ENCODE assay signal across 6 cellular contexts in genomic region chr14:22887260-22887989, GRCh38. TPM values are rescaled to one million over a fixed set of nuclear protein-coding genes. Genes with fewer than 3 reads are reported as not detected.
A peak's percentile ranks its signal among the peaks of the same experiment; 100 is the strongest.
DNase-seq lines count a peak whose midpoint lies in the region; ATAC-seq and TF ChIP-seq lines count a peak whose summit lies in the region.

No MANE protein-coding gene starts in this region.

- peaks cover 24% of the 10 kb centered on the region for H3F3A ChIP-seq in MM.1S (ENCODE audit: insufficient read depth, low read length)

- H2AFZ ChIP-seq in MM.1S (ENCODE audit: low read length), result peak overlapping the region; percentile 61; the same call in 1 of the 2 replicates

- DNase-seq in MM.1S, result peak; percentile 84
- no peak for DNase-seq in left ventricle myocardium superior
- peak in 1 of 2 donors; percentile 60 for DNase-seq in stimulated activated naive CD8-positive, alpha-beta T cell treated with anti-CD3 and anti-CD28 coated beads, Interleukin-15, amount 100 ng/mL, for 72 hours

- H3K9ac ChIP-seq in MM.1S (ENCODE audit: low read length), result peak overlapping the region; percentile 82

- peak overlapping the region; percentile 95 for H3K27ac Mint-ChIP-seq in stimulated activated naive CD8-positive, alpha-beta T cell treated with anti-CD3 and anti-CD28 coated beads, Interleukin-15, amount 100 ng/mL, for 72 hours

- H3K4me3 Mint-ChIP-seq in stimulated activated naive CD8-positive, alpha-beta T cell treated with anti-CD3 and anti-CD28 coated beads, Interleukin-15, amount 100 ng/mL, for 72 hours, result peak overlapping the region; percentile 78 to 93

- no peaks in the 10 kb centered on the region for H4K20me1 ChIP-seq in MM.1S (ENCODE audit: insufficient read depth, low read length)

- peaks cover 14% of the 10 kb centered on the region for H3K27me3 Mint-ChIP-seq in stimulated activated naive CD8-positive, alpha-beta T cell treated with anti-CD3 and anti-CD28 coated beads, Interleukin-15, amount 100 ng/mL, for 72 hours

- ATAC-seq in GM19438 (IDR thresholded peaks at IDR 0.05; ENCODE audit: low read depth, unreplicated experiment) (peak; percentile 60), left ventricle myocardium superior (peak; percentile 40)
- ATAC-seq in stimulated activated naive CD8-positive, alpha-beta T cell treated with anti-CD3 and anti-CD28 coated beads, Interleukin-15, amount 100 ng/mL, for 72 hours, result peak; percentile 46

- peak overlapping the region; percentile 62 for H3K4me3 ChIP-seq in MM.1S (ENCODE audit: low read length)

- no peaks in the 10 kb centered on the region for H3K9me3 ChIP-seq in MM.1S (replicated peaks; ENCODE audit: insufficient read depth, low read length)

- intact Hi-C loops in left ventricle myocardium superior (cut with micrococcal nuclease), result no loop called here

- no peaks in the 10 kb centered on the region for H3K9me3 Mint-ChIP-seq in stimulated activated naive CD8-positive, alpha-beta T cell treated with anti-CD3 and anti-CD28 coated beads, Interleukin-15, amount 100 ng/mL, for 72 hours

- no peaks in the 10 kb centered on the region for H3K79me2 ChIP-seq in MM.1S (ENCODE audit: low read length)

- no peaks in the 10 kb centered on the region for H3K36me3 ChIP-seq in MM.1S (replicated peaks; ENCODE audit: insufficient read depth, low read length)

- TF ChIP-seq CTCF in 22Rv1 (IDR thresholded peaks at IDR 0.05) (no peak), MM.1S (IDR thresholded peaks at IDR 0.05; ENCODE audit: low read length) (no peak), VCaP (conservative IDR thresholded peaks at IDR 0.05) (no peak)

- peak overlapping the region; percentile 79 for H3K4me2 ChIP-seq in MM.1S (ENCODE audit: low read depth, low read length)

- peaks cover 62% of the 10 kb centered on the region for H3K4me1 Mint-ChIP-seq in stimulated activated naive CD8-positive, alpha-beta T cell treated with anti-CD3 and anti-CD28 coated beads, Interleukin-15, amount 100 ng/mL, for 72 hours

- H3K9me2 ChIP-seq in MM.1S (replicated peaks; ENCODE audit: insufficient read depth, low read length), result no peaks in the 10 kb centered on the region

- H3K27ac ChIP-seq in 22Rv1 (peak overlapping the region; percentile 95), MM.1S (ENCODE audit: low read length) (peak overlapping the region; percentile 97), VCaP (peak overlapping the region; percentile 92)

- no peaks in the 10 kb centered on the region for H3K27me3 ChIP-seq in MM.1S (replicated peaks; ENCODE audit: insufficient read depth, low read length)

- peaks cover 5% of the 10 kb centered on the region; the same call in 1 of the 2 replicates for H3K4me1 ChIP-seq in MM.1S (ENCODE audit: low read length)

RNA-seq across cellular contexts. Expression of gene REM2, which starts 4.4 kb away (rescaled TPM):
- not detected for total RNA-seq in left ventricle myocardium superior

RNA-seq across cellular contexts. Expression of gene LRP10, which starts 15.9 kb away (rescaled TPM):
- 61.9 TPM for total RNA-seq in left ventricle myocardium superior

RNA-seq across cellular contexts. Expression of gene RBM23, which starts 31.5 kb away (rescaled TPM):
- total RNA-seq in left ventricle myocardium superior, result 52.5 TPM

RNA-seq across cellular contexts. Expression of gene PRMT5, which starts 41.8 kb away (rescaled TPM):
- total RNA-seq in left ventricle myocardium superior, result 56.6 TPM

RNA-seq across cellular contexts. Expression of gene MMP14, which starts 51.0 kb away (rescaled TPM):
- total RNA-seq in left ventricle myocardium superior, result 19.9 TPM
